ENCODE assay signal across 13 cellular contexts in genomic region chr2:241665731-241666440, GRCh38. TPM values are rescaled to one million over a fixed set of nuclear protein-coding genes. Genes with fewer than 3 reads are reported as not detected.
DNase-seq lines count a peak whose midpoint lies in the region; ATAC-seq lines count a peak whose summit lies in the region.
"Had no signal": no experiment of that assay in that cellular context is flagged by ENCODE, and none has a peak within 500 bp of the region (broad histone marks: within the 10 kb centered on the region; RNA-seq: fewer than 3 reads in every experiment).

No MANE protein-coding gene starts in this region.

- no peak for DNase-seq in T-helper 2 cell treated with Interferon-gamma antibody and Interleukin-4, amounts not matched to agents 5 μg/mL and 100 μg/mL, for 36 hours (ENCODE audit: low spot score)
- no peak for DNase-seq in T-helper 2 cell
- no peak for DNase-seq in activated T-helper 1 cell treated with anti-CD3 and anti-CD28 coated beads, Interleukin-12 subunit alpha, Interleukin-12 subunit beta, Interleukin-2, Interleukin-4 antibody, amounts not matched to agents 30 ng/mL and 10 ng/mL and 1 ng/mL, durations not matched to agents 14 hours and 24 hours and 36 hours (ENCODE audit: low spot score)
- DNase-seq in skeletal muscle cell (ENCODE audit: low read depth), result no peak
- DNase-seq in T-helper 1 cell, result no peak
- no peak for DNase-seq in GM19238 (ENCODE audit: insufficient read length, low spot score)
- no peak for DNase-seq in cortex of kidney (lab: John Stamatoyannopoulos, UW)
- DNase-seq: activated B cell treated with CpG ODN at 0.5 μM for 24 hours; DMS 273 treated with DMSO at 0.1 percent for 48 hours; effector CD8-positive, alpha-beta T cell; stimulated activated CD4-positive, alpha-beta T cell treated with anti-CD3 and anti-CD28 coated beads, Interleukin-12 subunit alpha, Interleukin-12 subunit beta, amount 100 ng/mL, for 4 hours had no signal

- H3K27ac Mint-ChIP-seq in T-helper 2 cell treated with Interferon-gamma antibody and Interleukin-4, amounts not matched to agents 5 μg/mL and 100 μg/mL, for 36 hours, result peak overlapping the region; percentile 23
- peak overlapping the region; percentile 76 for H3K27ac Mint-ChIP-seq in activated T-helper 1 cell treated with anti-CD3 and anti-CD28 coated beads, Interleukin-12 subunit alpha, Interleukin-12 subunit beta, Interleukin-2, Interleukin-4 antibody, amounts not matched to agents 30 ng/mL and 10 ng/mL and 1 ng/mL, durations not matched to agents 14 hours and 24 hours and 36 hours
- H3K27ac Mint-ChIP-seq: activated B cell treated with CpG ODN at 0.5 μM for 24 hours had no signal

- H3K4me3 Mint-ChIP-seq in T-helper 2 cell treated with Interferon-gamma antibody and Interleukin-4, amounts not matched to agents 5 μg/mL and 100 μg/mL, for 36 hours, result no peak overlapping the region
- no peak overlapping the region for H3K4me3 Mint-ChIP-seq in activated T-helper 1 cell treated with anti-CD3 and anti-CD28 coated beads, Interleukin-12 subunit alpha, Interleukin-12 subunit beta, Interleukin-2, Interleukin-4 antibody, amounts not matched to agents 30 ng/mL and 10 ng/mL and 1 ng/mL, durations not matched to agents 14 hours and 24 hours and 36 hours
- H3K4me3 Mint-ChIP-seq: activated B cell treated with CpG ODN at 0.5 μM for 24 hours; naive thymus-derived CD8-positive, alpha-beta T cell had no signal

- no peaks in the 10 kb centered on the region for H3K27me3 Mint-ChIP-seq in T-helper 2 cell treated with Interferon-gamma antibody and Interleukin-4, amounts not matched to agents 5 μg/mL and 100 μg/mL, for 36 hours (ENCODE audit: low read depth)
- H3K27me3 Mint-ChIP-seq in activated T-helper 1 cell treated with anti-CD3 and anti-CD28 coated beads, Interleukin-12 subunit alpha, Interleukin-12 subunit beta, Interleukin-2, Interleukin-4 antibody, amounts not matched to agents 30 ng/mL and 10 ng/mL and 1 ng/mL, durations not matched to agents 14 hours and 24 hours and 36 hours (ENCODE audit: insufficient read depth), result no peaks in the 10 kb centered on the region
- H3K27me3 Mint-ChIP-seq: activated B cell treated with CpG ODN at 0.5 μM for 24 hours; naive thymus-derived CD8-positive, alpha-beta T cell had no signal

- H3K9me3 Mint-ChIP-seq in T-helper 2 cell treated with Interferon-gamma antibody and Interleukin-4, amounts not matched to agents 5 μg/mL and 100 μg/mL, for 36 hours, result no peaks in the 10 kb centered on the region
- no peaks in the 10 kb centered on the region for H3K9me3 Mint-ChIP-seq in activated T-helper 1 cell treated with anti-CD3 and anti-CD28 coated beads, Interleukin-12 subunit alpha, Interleukin-12 subunit beta, Interleukin-2, Interleukin-4 antibody, amounts not matched to agents 30 ng/mL and 10 ng/mL and 1 ng/mL, durations not matched to agents 14 hours and 24 hours and 36 hours
- H3K9me3 Mint-ChIP-seq: activated B cell treated with CpG ODN at 0.5 μM for 24 hours; naive thymus-derived CD8-positive, alpha-beta T cell had no signal

- peak; percentile 59 for ATAC-seq in esophagus mucosa

- peaks cover 4% of the 10 kb centered on the region for H3K4me1 Mint-ChIP-seq in T-helper 2 cell treated with Interferon-gamma antibody and Interleukin-4, amounts not matched to agents 5 μg/mL and 100 μg/mL, for 36 hours (ENCODE audit: low read depth)
- peaks cover 10% of the 10 kb centered on the region for H3K4me1 Mint-ChIP-seq in activated T-helper 1 cell treated with anti-CD3 and anti-CD28 coated beads, Interleukin-12 subunit alpha, Interleukin-12 subunit beta, Interleukin-2, Interleukin-4 antibody, amounts not matched to agents 30 ng/mL and 10 ng/mL and 1 ng/mL, durations not matched to agents 14 hours and 24 hours and 36 hours (ENCODE audit: low read depth)
- H3K4me1 Mint-ChIP-seq: activated B cell treated with CpG ODN at 0.5 μM for 24 hours had no signal

- intact Hi-C loops in activated T-helper 1 cell treated with anti-CD3 and anti-CD28 coated beads, Interleukin-12 subunit alpha, Interleukin-12 subunit beta, Interleukin-2, Interleukin-4 antibody, amounts not matched to agents 30 ng/mL and 10 ng/mL and 1 ng/mL, durations not matched to agents 14 hours and 24 hours and 36 hours (cut with micrococcal nuclease), result loop anchor here (1.0 kb wide), 2 partner anchors 20 to 215 kb away; partner anchors contain the start of gene DTYMK

- H3K36me3 Mint-ChIP-seq in T-helper 2 cell treated with Interferon-gamma antibody and Interleukin-4, amounts not matched to agents 5 μg/mL and 100 μg/mL, for 36 hours (ENCODE audit: low read depth), result peaks cover 9% of the 10 kb centered on the region
- H3K36me3 Mint-ChIP-seq in activated T-helper 1 cell treated with anti-CD3 and anti-CD28 coated beads, Interleukin-12 subunit alpha, Interleukin-12 subunit beta, Interleukin-2, Interleukin-4 antibody, amounts not matched to agents 30 ng/mL and 10 ng/mL and 1 ng/mL, durations not matched to agents 14 hours and 24 hours and 36 hours (ENCODE audit: low read depth), result peaks cover 18% of the 10 kb centered on the region

- H3K4me3 ChIP-seq in skeletal muscle cell (ENCODE audit: low read depth, low read length), result peak overlapping the region; percentile 19

RNA-seq across cellular contexts. Expression of gene DTYMK, which starts 20.7 kb away (rescaled TPM):
- total RNA-seq in activated T-helper 1 cell treated with anti-CD3 and anti-CD28 coated beads, Interleukin-12 subunit alpha, Interleukin-12 subunit beta, Interleukin-2, Interleukin-4 antibody, amounts not matched to agents 30 ng/mL and 10 ng/mL and 1 ng/mL, durations not matched to agents 14 hours and 24 hours and 36 hours, result 102 and 106 TPM in 2 replicates
- 32.4 TPM for total RNA-seq in esophagus mucosa

RNA-seq across cellular contexts. Expression of gene ATG4B, which starts 28.4 kb away (rescaled TPM):
- 116 and 126 TPM in 2 replicates for total RNA-seq in activated T-helper 1 cell treated with anti-CD3 and anti-CD28 coated beads, Interleukin-12 subunit alpha, Interleukin-12 subunit beta, Interleukin-2, Interleukin-4 antibody, amounts not matched to agents 30 ng/mL and 10 ng/mL and 1 ng/mL, durations not matched to agents 14 hours and 24 hours and 36 hours
- 38.3 TPM for total RNA-seq in esophagus mucosa

RNA-seq across cellular contexts. Expression of gene THAP4, which starts 28.9 kb away (rescaled TPM):
- total RNA-seq in activated T-helper 1 cell treated with anti-CD3 and anti-CD28 coated beads, Interleukin-12 subunit alpha, Interleukin-12 subunit beta, Interleukin-2, Interleukin-4 antibody, amounts not matched to agents 30 ng/mL and 10 ng/mL and 1 ng/mL, durations not matched to agents 14 hours and 24 hours and 36 hours, result 53.1 and 58.5 TPM in 2 replicates
- total RNA-seq in esophagus mucosa, result 38.9 TPM

RNA-seq across cellular contexts. Expression of gene ING5, which starts 36.0 kb away (rescaled TPM):
- 50.1 and 57.5 TPM in 2 replicates for total RNA-seq in activated T-helper 1 cell treated with anti-CD3 and anti-CD28 coated beads, Interleukin-12 subunit alpha, Interleukin-12 subunit beta, Interleukin-2, Interleukin-4 antibody, amounts not matched to agents 30 ng/mL and 10 ng/mL and 1 ng/mL, durations not matched to agents 14 hours and 24 hours and 36 hours
- 16.5 TPM for total RNA-seq in esophagus mucosa
